17 cellular contexts compared by ENCODE assay signal in genomic region chr17:79802736-79803420, GRCh38. TPM values are rescaled to one million over a fixed set of nuclear protein-coding genes. Genes with fewer than 3 reads are reported as not detected.
A peak's percentile ranks its signal among the peaks of the same experiment; 100 is the strongest.
DNase-seq lines count a peak whose midpoint lies in the region; ATAC-seq and TF ChIP-seq lines count a peak whose summit lies in the region.
"Had no signal": no experiment of that assay in that cellular context is flagged by ENCODE, and none has a peak within 500 bp of the region (broad histone marks: within the 10 kb centered on the region; RNA-seq: fewer than 3 reads in every experiment).

No MANE protein-coding gene starts in this region.

- peak overlapping the region; percentile 86 for H3K23ac ChIP-seq in neuronal stem cell (ENCODE audit: low read depth, low read length, poor library complexity)

- peak overlapping the region; percentile 64 for H2BK15ac ChIP-seq in neuronal stem cell (ENCODE audit: low read length)

- H2BK120ac ChIP-seq in neuronal stem cell (ENCODE audit: low read depth, low read length), result peak overlapping the region; percentile 18

- intact Hi-C loops in aorta (cut with DNase I), result no loop called here
- intact Hi-C loops in vagina (cut with DNase I), result no loop called here

- no peak for ATAC-seq in central memory CD8-positive, alpha-beta T cell (replicated peaks; ENCODE audit: extremely low read depth, poor library complexity, severe bottlenecking)
- ATAC-seq in aorta (ENCODE audit: low FRiP score) (no peak), HG03097 (IDR thresholded peaks at IDR 0.05; ENCODE audit: low FRiP score, unreplicated experiment) (no peak)
- ATAC-seq: activated naive CD4-positive, alpha-beta T cell treated with anti-CD3 and anti-CD28 coated beads, Interleukin-2, amount 50 U/mL, for 72 hours had no signal

- peak overlapping the region; percentile 88 for H3K18ac ChIP-seq in neuronal stem cell (ENCODE audit: low read length)

- H3K27ac ChIP-seq in neuronal stem cell (replicated peaks; ENCODE audit: low read length), result no peak overlapping the region
- no peak overlapping the region for H3K27ac ChIP-seq in aorta (ENCODE audit: low read depth in 1 of 2, low read length in 2 of 2)
- H3K27ac ChIP-seq in vagina, result no peak overlapping the region
- H3K27ac ChIP-seq: ovary, SJCRH30, spleen had no signal

- H3K27me3 Mint-ChIP-seq in central memory CD8-positive, alpha-beta T cell, result peaks cover 79% of the 10 kb centered on the region

- H3K9ac ChIP-seq in neuronal stem cell (ENCODE audit: low read depth, low read length, poor library complexity), result peak overlapping the region; percentile 7

- peak overlapping the region; percentile 72 for H3K14ac ChIP-seq in neuronal stem cell (ENCODE audit: low read length)

- H3K36me3 ChIP-seq in neuronal stem cell (replicated peaks in 1 of 2; ENCODE audit: control insufficient read depth in 2 of 2, insufficient read depth in 2 of 2, low read length in 2 of 2), result no peaks in the 10 kb centered on the region
- H3K36me3 ChIP-seq in aorta (ENCODE audit: control insufficient read depth in 1 of 2, insufficient read depth in 2 of 2, low read length in 1 of 2), result no peaks in the 10 kb centered on the region
- no peaks in the 10 kb centered on the region for H3K36me3 ChIP-seq in vagina
- H3K36me3 ChIP-seq: ovary, SJCRH30, spleen had no signal

- H3K9me3 ChIP-seq in neuronal stem cell (replicated peaks in 1 of 2; ENCODE audit: control insufficient read depth in 2 of 2, insufficient read depth in 1 of 2, low read depth in 1 of 2, low read length in 2 of 2) (peaks cover 0 to 10% of the 10 kb centered on the region in 2 donors), aorta (ENCODE audit: control insufficient read depth, low read length) (no peaks in the 10 kb centered on the region), vagina (no peaks in the 10 kb centered on the region)
- H3K9me3 ChIP-seq: ovary, SJCRH30 had no signal

- H3K4me1 Mint-ChIP-seq in central memory CD8-positive, alpha-beta T cell, result peaks cover 38% of the 10 kb centered on the region

- peak overlapping the region; percentile 61 for H2AK5ac ChIP-seq in neuronal stem cell (ENCODE audit: low read depth, low read length)

- H3K4me1 ChIP-seq in neuronal stem cell (ENCODE audit: control insufficient read depth in 2 of 2, insufficient read depth in 1 of 2, low read depth in 1 of 2, low read length in 2 of 2), result peaks cover 21 to 61% of the 10 kb centered on the region in 2 donors
- H3K4me1 ChIP-seq in aorta (ENCODE audit: control insufficient read depth in 1 of 2, insufficient read depth in 2 of 2, low read length in 2 of 2), result no peaks in the 10 kb centered on the region
- H3K4me1 ChIP-seq in vagina, result peaks cover 63% of the 10 kb centered on the region

- no peak for TF ChIP-seq POLR2A in vagina (IDR thresholded peaks at IDR 0.05)

- DNase-seq in NCI-H1417 (lab: John Stamatoyannopoulos, UW), result peak in 2 of 3 experiments; percentile 53 to 65
- DNase-seq in NCI-H1417 treated with DMSO at 0.1 percent for 48 hours (lab: John Stamatoyannopoulos, UW), result no peak
- DNase-seq in HUDEP-2 (lab: John Stamatoyannopoulos, UW; ENCODE audit: unreplicated experiment in 76 of 76), result peak in 75 of 76 experiments; percentile 60 to 98 (median 92)
- no peak for DNase-seq in central memory CD8-positive, alpha-beta T cell (ENCODE audit: low spot score in 2 of 2)
- DNase-seq in neuronal stem cell (ENCODE audit: low spot score), result no peak
- no peak for DNase-seq in aorta
- no peak for DNase-seq in vagina (ENCODE audit: extremely low spot score in 2 of 2)
- DNase-seq: CD4-positive, alpha-beta memory T cell; effector memory CD4-positive, alpha-beta T cell; hypothalamus; NCI-H146; ovary; SJCRH30; spleen; stimulated activated naive CD4-positive, alpha-beta T cell had no signal

- H3K36me3 Mint-ChIP-seq in central memory CD8-positive, alpha-beta T cell (ENCODE audit: insufficient read depth), result peaks cover 31% of the 10 kb centered on the region

- H3K4me3 ChIP-seq in neuronal stem cell (ENCODE audit: low read length in 2 of 2), result no peak overlapping the region
- no peak overlapping the region for H3K4me3 ChIP-seq in aorta (ENCODE audit: low read length in 2 of 2)
- no peak overlapping the region for H3K4me3 ChIP-seq in vagina
- H3K4me3 ChIP-seq: ovary, SJCRH30 had no signal

- no peak overlapping the region for H2BK12ac ChIP-seq in neuronal stem cell (ENCODE audit: low read length)

- no peak overlapping the region for H3K4me3 Mint-ChIP-seq in central memory CD8-positive, alpha-beta T cell

- peaks cover 69 to 100% (median 95%) of the 10 kb centered on the region in 3 experiments for H3K27me3 ChIP-seq in neuronal stem cell (ENCODE audit: control insufficient read depth in 3 of 3, insufficient read depth in 3 of 3, low read depth in 1 of 3, low read length in 3 of 3)
- H3K27me3 ChIP-seq in aorta (ENCODE audit: control insufficient read depth in 1 of 2, insufficient read depth in 2 of 2, low read length in 1 of 2), result no peaks in the 10 kb centered on the region
- peaks cover 52% of the 10 kb centered on the region for H3K27me3 ChIP-seq in vagina

- no peak overlapping the region for H3K4ac ChIP-seq in neuronal stem cell (ENCODE audit: low read length)

- TF ChIP-seq CTCF in vagina (IDR thresholded peaks at IDR 0.05), result no peak

- H4K91ac ChIP-seq in neuronal stem cell (ENCODE audit: low read depth, low read length, poor library complexity), result no peak overlapping the region

- H3K9me3 Mint-ChIP-seq in central memory CD8-positive, alpha-beta T cell, result no peaks in the 10 kb centered on the region
- H3K9me3 Mint-ChIP-seq: activated naive CD4-positive, alpha-beta T cell treated with anti-CD3 and anti-CD28 coated beads, Interleukin-2, amount 50 U/mL, for 72 hours had no signal

- no peak overlapping the region for H3K4me2 ChIP-seq in neuronal stem cell (ENCODE audit: insufficient read depth, low read length, poor library complexity, severe bottlenecking)

- no CpG with 5 or more reads among the region's 57 CpGs for WGBS in neuronal stem cell (ENCODE audit: extremely low coverage in 2 of 2, insufficient read length in 2 of 2, insufficient replicate concordance in 1 of 2), 2 donors
- WGBS in aorta, 2 donors, result 6 to 7% methylated on average over 44 to 57 of the region's 57 CpGs

- H4K8ac ChIP-seq in neuronal stem cell (ENCODE audit: low read depth, low read length), result no peak overlapping the region

- H2BK5ac ChIP-seq in neuronal stem cell (ENCODE audit: low read length), result no peak overlapping the region

- H2AFZ ChIP-seq in neuronal stem cell (ENCODE audit: low read length), result peak overlapping the region; percentile 31

- peaks cover 2% of the 10 kb centered on the region for H3K79me1 ChIP-seq in neuronal stem cell (ENCODE audit: low read depth, low read length)

- H3K27ac Mint-ChIP-seq in central memory CD8-positive, alpha-beta T cell (ENCODE audit: low read depth), result peak overlapping the region; percentile 55

RNA-seq across cellular contexts. Expression of gene CBX8, which starts 6.0 kb away (rescaled TPM):
- polyA plus RNA-seq in neuronal stem cell (2013, experiment 1 of 2), result 5.5 TPM
- 5.0 TPM for polyA plus RNA-seq in neuronal stem cell (2013, experiment 2 of 2)
- 1 to 10 TPM; 5.3 to 6.2 TPM for total RNA-seq in aorta
- polyA plus RNA-seq in aorta, result 1 to 10 TPM; 1.4 to 2.4 TPM
- 0.98 TPM for total RNA-seq in vagina

RNA-seq across cellular contexts. Expression of gene CBX2, which starts 24.9 kb away (rescaled TPM):
- 72.5 TPM for polyA plus RNA-seq in neuronal stem cell (2013, experiment 1 of 2)
- 70.8 TPM for polyA plus RNA-seq in neuronal stem cell (2013, experiment 2 of 2)
- total RNA-seq in aorta (1 to 10 TPM; 1.2 to 4.5 TPM), vagina (5.6 TPM)
- polyA plus RNA-seq in aorta, result not detected
- polyA plus RNA-seq: CD4-positive, alpha-beta memory T cell had no signal

RNA-seq across cellular contexts. Expression of gene CBX4, which starts 36.4 kb away (rescaled TPM):
- polyA plus RNA-seq in neuronal stem cell (2013, experiment 1 of 2), result 10.0 TPM
- polyA plus RNA-seq in neuronal stem cell (2013, experiment 2 of 2), result 10.0 TPM
- 10 to 100 TPM; 10.7 to 13.4 TPM for total RNA-seq in aorta
- polyA plus RNA-seq in aorta, result 1 to 10 TPM; 2.5 to 8.0 TPM
- total RNA-seq in vagina, result 13.0 TPM

Comparison
In these comparisons a context has a peak if more than half of its experiments do, and no peak if none do; other contexts are left out.
1. DNase-seq: peak in NCI-H1417 (2 of 3) and HUDEP-2 (75 of 76); none in NCI-H1417 treated with DMSO at 0.1 percent for 48 hours (single experiment), central memory CD8-positive, alpha-beta T cell (0 of 2), neuronal stem cell (single experiment), aorta (0 of 2) and vagina (0 of 2).